ENCODE assay signal across 26 cellular contexts in genomic region chr6:159232751-159233150, GRCh38.
DNase-seq lines count a peak whose midpoint lies in the region; ATAC-seq and TF ChIP-seq lines count a peak whose summit lies in the region.
"Had no signal": no experiment of that assay in that cellular context is flagged by ENCODE, and none has a peak within 500 bp of the region (broad histone marks: within the 10 kb centered on the region; RNA-seq: fewer than 3 reads in every experiment).

No MANE protein-coding gene starts in this region.

- peaks cover 48% of the 10 kb centered on the region for H3K27me3 ChIP-seq in GM23338 (ENCODE audit: insufficient read depth)
- peaks cover 12% of the 10 kb centered on the region; the same call in 1 of the 2 replicates for H3K27me3 ChIP-seq in H7 (ENCODE audit: control insufficient read depth, insufficient read depth, low read length)
- peaks cover 71% of the 10 kb centered on the region for H3K27me3 ChIP-seq in endodermal cell (ENCODE audit: control insufficient read depth, insufficient read depth, low read length, poor library complexity, severe bottlenecking)
- H3K27me3 ChIP-seq: BLaER1 had no signal

- no peak overlapping the region for H3K4me3 ChIP-seq in GM23338
- H3K4me3 ChIP-seq in H7 (ENCODE audit: insufficient read depth, low read depth, low read length): no peak overlapping the region
- no peak overlapping the region for H3K4me3 ChIP-seq in endodermal cell (ENCODE audit: low read length)
- H3K4me3 ChIP-seq: BLaER1, GM12878 had no signal

- H3K79me2 ChIP-seq in GM23338 (replicated peaks; ENCODE audit: insufficient read depth): no peaks in the 10 kb centered on the region

- H3K9me3 Mint-ChIP-seq in GM23338: no peaks in the 10 kb centered on the region
- no peaks in the 10 kb centered on the region for H3K9me3 Mint-ChIP-seq in endodermal cell
- H3K9me3 Mint-ChIP-seq in T-helper 2 cell treated with Interferon-gamma antibody and Interleukin-4, amounts not matched to agents 5 μg/mL and 100 μg/mL, for 36 hours: no peaks in the 10 kb centered on the region
- H3K9me3 Mint-ChIP-seq: CD4-positive, alpha-beta memory T cell; CD8-positive, alpha-beta memory T cell had no signal

- H3K27ac Mint-ChIP-seq in GM23338 (no peak overlapping the region), endodermal cell (no peak overlapping the region)
- H3K27ac Mint-ChIP-seq in T-helper 2 cell treated with Interferon-gamma antibody and Interleukin-4, amounts not matched to agents 5 μg/mL and 100 μg/mL, for 36 hours: no peak overlapping the region
- H3K27ac Mint-ChIP-seq: CD4-positive, alpha-beta memory T cell; CD4-positive, CD25-positive, alpha-beta regulatory T cell; CD8-positive, alpha-beta memory T cell had no signal

- DNase-seq in GM23338 (ENCODE audit: low spot score) (no peak), H7 (peak; percentile 25), endodermal cell (no peak), sciatic nerve (ENCODE audit: low spot score) (no peak), cerebellar nuclear complex (lab: John Stamatoyannopoulos, UW) (no peak), SIG-M5 (lab: John Stamatoyannopoulos, UW) (no peak)
- no peak for DNase-seq in T-helper 2 cell treated with Interferon-gamma antibody and Interleukin-4, amounts not matched to agents 5 μg/mL and 100 μg/mL, for 36 hours (ENCODE audit: low spot score)
- DNase-seq: 8988T; ACHN; BE2C; C1 segment of cervical spinal cord; CD4-positive, alpha-beta memory T cell; CD4-positive, CD25-positive, alpha-beta regulatory T cell; CD8-positive, alpha-beta memory T cell; COR-L47; DMS 273 treated with DMSO at 0.1 percent for 48 hours; DMS153; DMS53; DMS79; DND-41; EL; GDM1 had no signal

- no peaks in the 10 kb centered on the region for H3K9me3 ChIP-seq in endodermal cell (ENCODE audit: control insufficient read depth, low read length)
- H3K9me3 ChIP-seq: BE2C had no signal

- no peak for ATAC-seq in GM23338
- peak; percentile 15 for ATAC-seq in sciatic nerve
- ATAC-seq in GM19455 (IDR thresholded peaks at IDR 0.05; ENCODE audit: unreplicated experiment): no peak
- ATAC-seq: GM12878 had no signal

- H2AFZ ChIP-seq in GM23338: no peak overlapping the region

- H3K4me1 Mint-ChIP-seq in GM23338 (no peaks in the 10 kb centered on the region; the same call in 2 of the 3 replicates), endodermal cell (no peaks in the 10 kb centered on the region)
- H3K4me1 Mint-ChIP-seq in T-helper 2 cell treated with Interferon-gamma antibody and Interleukin-4, amounts not matched to agents 5 μg/mL and 100 μg/mL, for 36 hours (ENCODE audit: low read depth): no peaks in the 10 kb centered on the region
- H3K4me1 Mint-ChIP-seq: CD14-positive monocyte had no signal

- TF ChIP-seq CTCF in GM23338 (conservative IDR thresholded peaks at IDR 0.05; ENCODE audit: low read depth in 2 of 2) (no peak), endodermal cell (conservative IDR thresholded peaks at IDR 0.05) (no peak)

- H3K27ac ChIP-seq in GM23338 (ENCODE audit: low read depth): no peak overlapping the region
- H3K27ac ChIP-seq in endodermal cell (ENCODE audit: low read depth, low read length): no peak overlapping the region
- H3K27ac ChIP-seq: BLaER1 had no signal

- H3K4me1 ChIP-seq in GM23338 (ENCODE audit: insufficient read depth): no peaks in the 10 kb centered on the region
- no peaks in the 10 kb centered on the region for H3K4me1 ChIP-seq in endodermal cell (ENCODE audit: control insufficient read depth, insufficient read depth, low read length)
- H3K4me1 ChIP-seq: BE2C, BLaER1 had no signal

- 0 out of 2 replicates have a peak, but pooled peaks cover 3% of the 10 kb centered on the region for H3F3A ChIP-seq in GM23338 (replicated peaks; ENCODE audit: low read depth)

- no peak overlapping the region; the same call in 1 of the 2 replicates for H3K4me2 ChIP-seq in GM23338
- H3K4me2 ChIP-seq: BLaER1 had no signal

- H3K36me3 Mint-ChIP-seq in GM23338 (ENCODE audit: low read depth) (no peaks in the 10 kb centered on the region), endodermal cell (ENCODE audit: low read depth) (no peaks in the 10 kb centered on the region)
- no peaks in the 10 kb centered on the region for H3K36me3 Mint-ChIP-seq in T-helper 2 cell treated with Interferon-gamma antibody and Interleukin-4, amounts not matched to agents 5 μg/mL and 100 μg/mL, for 36 hours (ENCODE audit: low read depth)
- H3K36me3 Mint-ChIP-seq: CD14-positive monocyte; CD4-positive, alpha-beta memory T cell; CD4-positive, CD25-positive, alpha-beta regulatory T cell; CD8-positive, alpha-beta memory T cell had no signal

- H3K4me3 Mint-ChIP-seq in GM23338: peak overlapping the region; percentile 63; the same call in 1 of the 3 replicates
- peak overlapping the region; percentile 45 for H3K4me3 Mint-ChIP-seq in endodermal cell
- no peak overlapping the region for H3K4me3 Mint-ChIP-seq in T-helper 2 cell treated with Interferon-gamma antibody and Interleukin-4, amounts not matched to agents 5 μg/mL and 100 μg/mL, for 36 hours
- H3K4me3 Mint-ChIP-seq: CD4-positive, alpha-beta memory T cell; CD4-positive, CD25-positive, alpha-beta regulatory T cell; CD8-positive, alpha-beta memory T cell had no signal

- H3K27me3 Mint-ChIP-seq in GM23338 (ENCODE audit: insufficient read depth, low read depth, poor library complexity) (peaks cover 33% of the 10 kb centered on the region), endodermal cell (ENCODE audit: insufficient read depth) (peaks cover 56% of the 10 kb centered on the region)
- H3K27me3 Mint-ChIP-seq in T-helper 2 cell treated with Interferon-gamma antibody and Interleukin-4, amounts not matched to agents 5 μg/mL and 100 μg/mL, for 36 hours (ENCODE audit: low read depth): peaks cover 36% of the 10 kb centered on the region

- no peaks in the 10 kb centered on the region for H3K36me3 ChIP-seq in GM23338 (ENCODE audit: insufficient read depth)
- no peaks in the 10 kb centered on the region for H3K36me3 ChIP-seq in H7 (replicated peaks; ENCODE audit: control insufficient read depth, insufficient read depth, low read length)
- H3K36me3 ChIP-seq in endodermal cell (ENCODE audit: control insufficient read depth, insufficient read depth, low read length): no peaks in the 10 kb centered on the region
- H3K36me3 ChIP-seq: BE2C, BLaER1 had no signal

- H4K20me1 ChIP-seq in GM23338 (replicated peaks; ENCODE audit: insufficient read depth): no peaks in the 10 kb centered on the region; the same call in 1 of the 2 replicates
- H4K20me1 ChIP-seq: BLaER1 had no signal

- H3K9me2 ChIP-seq in GM23338 (ENCODE audit: insufficient read depth): no peaks in the 10 kb centered on the region

- WGBS in endodermal cell (ENCODE audit: insufficient coverage in 1 of 2, insufficient read length in 1 of 2), 2 experiments: 94% methylated on average over 9 to 23 of the region's 23 CpGs

- intact Hi-C loops in sciatic nerve (cut with DNase I): no loop called here

- no peak overlapping the region for H3K9ac ChIP-seq in endodermal cell (ENCODE audit: extremely low read depth, low read length, poor library complexity, severe bottlenecking)
- H3K9ac ChIP-seq: BLaER1 had no signal

TF ChIP-seq in GM23338, 12 proteins besides CTCF, POLR2A, EP300 and RAD21 (continues in another document):
- TF ChIP-seq STAT1 (IDR thresholded peaks at IDR 0.05; ENCODE audit: unreplicated experiment): no peak
